In genomic region chr17:31310260-31310659, GRCh38 we compare ENCODE assay signal across 1 cellular context.
TF ChIP-seq lines count a peak whose summit lies in the region.

No MANE protein-coding gene starts in this region.

TF ChIP-seq in GM12878, 131 proteins besides CTCF, POLR2A, EP300 and RAD21 (continued from another document):
- TF ChIP-seq, protein P1, sequence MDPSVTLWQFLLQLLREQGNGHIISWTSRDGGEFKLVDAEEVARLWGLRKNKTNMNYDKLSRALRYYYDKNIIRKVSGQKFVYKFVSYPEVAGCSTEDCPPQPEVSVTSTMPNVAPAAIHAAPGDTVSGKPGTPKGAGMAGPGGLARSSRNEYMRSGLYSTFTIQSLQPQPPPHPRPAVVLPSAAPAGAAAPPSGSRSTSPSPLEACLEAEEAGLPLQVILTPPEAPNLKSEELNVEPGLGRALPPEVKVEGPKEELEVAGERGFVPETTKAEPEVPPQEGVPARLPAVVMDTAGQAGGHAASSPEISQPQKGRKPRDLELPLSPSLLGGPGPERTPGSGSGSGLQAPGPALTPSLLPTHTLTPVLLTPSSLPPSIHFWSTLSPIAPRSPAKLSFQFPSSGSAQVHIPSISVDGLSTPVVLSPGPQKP (IDR thresholded peaks at IDR 0.05; ENCODE audit: low read depth, low read length) = no peak
- TF ChIP-seq CREB1 (IDR thresholded peaks at IDR 0.05; ENCODE audit: low read depth) = no peak
- no peak for TF ChIP-seq KAT2A (conservative IDR thresholded peaks at IDR 0.05; ENCODE audit: control insufficient read depth, low read depth, low read length)
- TF ChIP-seq CHD2 (IDR thresholded peaks at IDR 0.05; ENCODE audit: borderline replicate concordance, low read depth, low read length) = no peak
- no peak for TF ChIP-seq ZNF622 (IDR thresholded peaks at IDR 0.05)
- peak; percentile 76; the same call in 1 of the 2 replicates for TF ChIP-seq YY1 (IDR thresholded peaks at IDR 0.05; ENCODE audit: low read depth, low read length)
- TF ChIP-seq TAF1 (IDR thresholded peaks at IDR 0.05; ENCODE audit: borderline replicate concordance, low read depth, low read length) = peak; percentile 47; the same call in 1 of the 2 replicates
- no peak for TF ChIP-seq CHD1 (IDR thresholded peaks at IDR 0.05; ENCODE audit: low read depth, low read length)
- TF ChIP-seq TCF12 (IDR thresholded peaks at IDR 0.05; ENCODE audit: low read depth, low read length) = no peak
- TF ChIP-seq IKZF1 (conservative IDR thresholded peaks at IDR 0.05) = no peak
- TF ChIP-seq NFYA (IDR thresholded peaks at IDR 0.05; ENCODE audit: borderline replicate concordance, low read depth, low read length) = no peak
- TF ChIP-seq SIX5 (IDR thresholded peaks at IDR 0.05; ENCODE audit: low read depth, low read length, severe bottlenecking) = no peak
- no peak for TF ChIP-seq BRCA1 (IDR thresholded peaks at IDR 0.05; ENCODE audit: low read depth, low read length)
- TF ChIP-seq ZBED1 (IDR thresholded peaks at IDR 0.05; ENCODE audit: borderline replicate concordance) = no peak
- TF ChIP-seq WRNIP1 (IDR thresholded peaks at IDR 0.05; ENCODE audit: borderline replicate concordance, low read depth, low read length) = 0 out of 2 replicates have a peak, but pooled peaks have one; percentile 84
- no peak for TF ChIP-seq RB1 (IDR thresholded peaks at IDR 0.05; ENCODE audit: borderline replicate concordance)
- 0 out of 2 replicates have a peak, but pooled peaks have one; percentile 17 for TF ChIP-seq RELB (IDR thresholded peaks at IDR 0.05; ENCODE audit: low read depth)
- no peak for TF ChIP-seq SMC3 (IDR thresholded peaks at IDR 0.05; ENCODE audit: borderline replicate concordance, low read length)
- no peak for TF ChIP-seq HSF1 (IDR thresholded peaks at IDR 0.05; ENCODE audit: low read depth, low read length)
- peak; percentile 65; the same call in 1 of the 2 replicates for TF ChIP-seq MLLT1 (IDR thresholded peaks at IDR 0.05)
- TF ChIP-seq, protein P2, sequence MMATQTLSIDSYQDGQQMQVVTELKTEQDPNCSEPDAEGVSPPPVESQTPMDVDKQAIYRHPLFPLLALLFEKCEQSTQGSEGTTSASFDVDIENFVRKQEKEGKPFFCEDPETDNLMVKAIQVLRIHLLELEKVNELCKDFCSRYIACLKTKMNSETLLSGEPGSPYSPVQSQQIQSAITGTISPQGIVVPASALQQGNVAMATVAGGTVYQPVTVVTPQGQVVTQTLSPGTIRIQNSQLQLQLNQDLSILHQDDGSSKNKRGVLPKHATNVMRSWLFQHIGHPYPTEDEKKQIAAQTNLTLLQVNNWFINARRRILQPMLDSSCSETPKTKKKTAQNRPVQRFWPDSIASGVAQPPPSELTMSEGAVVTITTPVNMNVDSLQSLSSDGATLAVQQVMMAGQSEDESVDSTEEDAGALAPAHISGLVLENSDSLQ (IDR thresholded peaks at IDR 0.05) = peak; percentile 47; the same call in 1 of the 2 replicates
